8 cellular contexts compared by ENCODE assay signal in the genomic region with DNA sequence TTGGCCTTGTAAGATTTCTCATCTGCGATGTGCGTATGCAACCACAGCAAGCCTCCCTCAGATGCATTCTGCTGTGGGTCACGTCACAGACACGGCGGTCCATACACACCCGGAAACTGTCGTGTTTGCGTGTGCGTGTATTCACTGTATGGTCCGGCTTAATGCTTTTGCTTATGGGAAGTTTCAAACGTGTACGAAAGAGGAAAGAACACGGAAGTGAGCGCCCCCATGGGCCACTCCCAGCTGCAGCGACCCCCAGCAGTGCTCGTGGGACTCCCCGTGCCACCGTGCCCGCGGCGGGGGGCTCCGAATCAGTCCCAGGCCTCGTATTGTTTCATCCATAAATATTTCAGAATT. TPM values are rescaled to one million over a fixed set of nuclear protein-coding genes. Genes with fewer than 3 reads are reported as not detected.
DNase-seq lines count a peak whose midpoint lies in the region; ATAC-seq and TF ChIP-seq lines count a peak whose summit lies in the region.

No MANE protein-coding gene starts in this region.

- no peaks in the 10 kb centered on the region for H3K9me3 ChIP-seq in tibial nerve
- H3K9me3 ChIP-seq in gastroesophageal sphincter = no peaks in the 10 kb centered on the region

- H3K27ac ChIP-seq in rectal smooth muscle tissue (ENCODE audit: low read depth, low read length) (no peak overlapping the region), tibial nerve (no peak overlapping the region), gastroesophageal sphincter (peak overlapping the region in 1 of 4 donors; percentile 64)

- no peak for TF ChIP-seq CTCF in choroid plexus epithelial cell (conservative IDR thresholded peaks at IDR 0.05; ENCODE audit: low read depth, low read length)
- TF ChIP-seq CTCF in tibial nerve (IDR thresholded peaks at IDR 0.05) = no peak
- TF ChIP-seq CTCF in gastroesophageal sphincter (IDR thresholded peaks at IDR 0.05) = no peak

- H3K4me1 ChIP-seq in rectal smooth muscle tissue (ENCODE audit: control insufficient read depth, insufficient read depth, low read length) = no peaks in the 10 kb centered on the region
- peaks cover 0 to 12% (median 0%) of the 10 kb centered on the region in 4 donors for H3K4me1 ChIP-seq in tibial nerve
- H3K4me1 ChIP-seq in gastroesophageal sphincter = peaks cover 0 to 18% (median 14%) of the 10 kb centered on the region in 3 donors

- H3K4me3 ChIP-seq in choroid plexus epithelial cell (ENCODE audit: low read depth, low read length) (peak overlapping the region; percentile 37), rectal smooth muscle tissue (ENCODE audit: low read length) (peak overlapping the region; percentile 47), tibial nerve (peak overlapping the region in 2 of 4 donors; percentile 11 to 13), gastroesophageal sphincter (peak overlapping the region in 1 of 2 donors; percentile 31)

- TF ChIP-seq POLR2A in tibial nerve (IDR thresholded peaks at IDR 0.05) (no peak), gastroesophageal sphincter (IDR thresholded peaks at IDR 0.05) (no peak)

- no peaks in the 10 kb centered on the region for H3K36me3 ChIP-seq in rectal smooth muscle tissue (ENCODE audit: control insufficient read depth, insufficient read depth, low read length)
- H3K36me3 ChIP-seq in tibial nerve = peaks cover 0 to 17% (median 0%) of the 10 kb centered on the region in 3 donors
- H3K36me3 ChIP-seq in gastroesophageal sphincter = peaks cover 0 to 34% of the 10 kb centered on the region in 2 donors

- DNase-seq in choroid plexus epithelial cell (ENCODE audit: low read depth) = no peak
- DNase-seq in superior temporal gyrus (ENCODE audit: extremely low spot score) = no peak
- DNase-seq in stimulated activated CD4-positive, alpha-beta T cell treated with anti-CD3 and anti-CD28 coated beads, Interleukin-2, amount 100 ng/mL, for 24 hours = no peak
- DNase-seq in tibial nerve (ENCODE audit: low spot score in 2 of 2) = no peak

- no peak overlapping the region for H3K9ac ChIP-seq in rectal smooth muscle tissue (ENCODE audit: low read length)

- H3K27me3 ChIP-seq in rectal smooth muscle tissue (ENCODE audit: control insufficient read depth, insufficient read depth, low read length) (no peaks in the 10 kb centered on the region), tibial nerve (no peaks in the 10 kb centered on the region), gastroesophageal sphincter (no peaks in the 10 kb centered on the region)

- ATAC-seq in GM18498 (IDR thresholded peaks at IDR 0.05; ENCODE audit: unreplicated experiment) = peak; percentile 27
- peak; percentile 26 for ATAC-seq in HG03066 (IDR thresholded peaks at IDR 0.05; ENCODE audit: low read depth, unreplicated experiment)
- no peak for ATAC-seq in gastroesophageal sphincter

- 75 to 84% methylated on average over 23 of the region's 23 CpGs for WGBS in tibial nerve, 2 donors
- 68 to 82% methylated on average over 7 to 9 of the region's 23 CpGs for WGBS in gastroesophageal sphincter (ENCODE audit: low coverage in 1 of 2), 2 donors

- TF ChIP-seq EP300 in tibial nerve (IDR thresholded peaks at IDR 0.05) = no peak
- TF ChIP-seq EP300 in gastroesophageal sphincter (IDR thresholded peaks at IDR 0.05) = no peak

RNA-seq across cellular contexts. Expression of gene DLL1, which starts 10.2 kb away (rescaled TPM):
- 1 to 10 TPM; 3.3 to 7.9 (median 6.6) TPM for total RNA-seq in tibial nerve
- total RNA-seq in gastroesophageal sphincter = 10 to 100 TPM in 1 of 4 donors, 1 to 10 TPM in 3; 5.3 to 11.8 (median 6.5) TPM

RNA-seq across cellular contexts. Expression of gene FAM120B, which starts 25.9 kb away (rescaled TPM):
- total RNA-seq in tibial nerve = 10 to 100 TPM; 26.0 to 35.4 (median 32.1) TPM
- 10 to 100 TPM; 24.6 to 40.3 (median 31.9) TPM for total RNA-seq in gastroesophageal sphincter
